In genomic region chr4:123446791-123447474, GRCh38 we compare ENCODE assay signal across 20 cellular contexts. TPM values are rescaled to one million over a fixed set of nuclear protein-coding genes. Genes with fewer than 3 reads are reported as not detected.
DNase-seq lines count a peak whose midpoint lies in the region; ATAC-seq and TF ChIP-seq lines count a peak whose summit lies in the region.
"Had no signal": no experiment of that assay in that cellular context is flagged by ENCODE, and none has a peak within 500 bp of the region (broad histone marks: within the 10 kb centered on the region; RNA-seq: fewer than 3 reads in every experiment).

No MANE protein-coding gene starts in this region.

- H3K79me2 ChIP-seq in GM23338 (replicated peaks; ENCODE audit: insufficient read depth) (no peaks in the 10 kb centered on the region), Loucy (ENCODE audit: insufficient read depth, low read length) (no peaks in the 10 kb centered on the region)

- DNase-seq in GM23338 (ENCODE audit: low spot score) (peak; percentile 8), NCI-H748 (lab: John Stamatoyannopoulos, UW; ENCODE audit: unreplicated experiment) (peak; percentile 77), immature natural killer cell (peak; percentile 25 to 28 (median 26)), epidermal melanocyte (ENCODE audit: insufficient read length, low spot score) (no peak), NOMO-1 (lab: John Stamatoyannopoulos, UW; ENCODE audit: unreplicated experiment in 2 of 2) (no peak)
- DNase-seq: activated CD4-positive, CD25-positive, alpha-beta regulatory T cell treated with anti-CD3 and anti-CD28 coated beads, Interleukin-2, amount 50 U/mL, for 72 hours; activated CD8-positive, alpha-beta memory T cell treated with anti-CD3 and anti-CD28 coated beads, Interleukin-2, amount 50 U/mL, for 4 hours; activated naive CD4-positive, alpha-beta T cell treated with anti-CD3 and anti-CD28 coated beads, Interleukin-2, amount 10 ng/mL, durations not matched to agents 7 days and 5 days; BE2C; esophagus squamous epithelium; NCI-H1694; NCI-H82; retina had no signal

- H3K9me2 ChIP-seq in GM23338 (ENCODE audit: insufficient read depth) (no peaks in the 10 kb centered on the region), Loucy (replicated peaks; ENCODE audit: low read depth, low read length) (no peaks in the 10 kb centered on the region)

- H3K4me1 ChIP-seq in GM23338 (ENCODE audit: insufficient read depth), result peaks cover 19% of the 10 kb centered on the region
- peaks cover 40% of the 10 kb centered on the region for H3K4me1 ChIP-seq in Loucy (ENCODE audit: insufficient read depth, low read length, poor library complexity, severe bottlenecking)
- H3K4me1 ChIP-seq: BE2C had no signal

- H3K9ac ChIP-seq in Loucy (ENCODE audit: low read depth, low read length, poor library complexity, severe bottlenecking), result no peak overlapping the region

- H3K36me3 Mint-ChIP-seq in GM23338 (ENCODE audit: low read depth) (peaks cover under 1% of the 10 kb centered on the region; the same call in 1 of the 3 replicates), immature natural killer cell (no peaks in the 10 kb centered on the region)
- H3K36me3 Mint-ChIP-seq: activated naive CD4-positive, alpha-beta T cell treated with anti-CD3 and anti-CD28 coated beads, Interleukin-2, amount 10 ng/mL, durations not matched to agents 7 days and 5 days; brain; memory B cell had no signal

- H3K27me3 Mint-ChIP-seq in GM23338 (ENCODE audit: insufficient read depth, low read depth, poor library complexity) (peaks cover 6% of the 10 kb centered on the region), immature natural killer cell (ENCODE audit: low read depth in 3 of 3) (peaks cover 2 to 7% (median 3%) of the 10 kb centered on the region in 3 donors)
- H3K27me3 Mint-ChIP-seq: activated naive CD4-positive, alpha-beta T cell treated with anti-CD3 and anti-CD28 coated beads, Interleukin-2, amount 10 ng/mL, durations not matched to agents 7 days and 5 days had no signal

- H3F3A ChIP-seq in GM23338 (replicated peaks; ENCODE audit: low read depth) (no peaks in the 10 kb centered on the region), Loucy (ENCODE audit: low read depth) (peaks cover 4% of the 10 kb centered on the region; the same call in 1 of the 2 replicates)

- no peaks in the 10 kb centered on the region for H3K9me3 ChIP-seq in Loucy (ENCODE audit: insufficient read depth, low read depth, low read length)
- H3K9me3 ChIP-seq: BE2C, esophagus squamous epithelium had no signal

- H3K9me3 Mint-ChIP-seq in GM23338 (no peaks in the 10 kb centered on the region), immature natural killer cell (no peaks in the 10 kb centered on the region)
- H3K9me3 Mint-ChIP-seq: activated naive CD4-positive, alpha-beta T cell treated with anti-CD3 and anti-CD28 coated beads, Interleukin-2, amount 10 ng/mL, durations not matched to agents 7 days and 5 days; dendritic cell treated with granulocyte-macrophage colony-stimulating factor and Interleukin-4, amounts not matched to agents 40 ng/mL and 50 ng/mL, for 4 days; memory B cell; T-helper 1 cell treated with Interleukin-12 subunit alpha and Interleukin-12 subunit beta and Interleukin-4 antibody, amounts not matched to agents 30 μg/mL and 1 μg/mL, for 36 hours had no signal

- no peak overlapping the region for H3K27ac ChIP-seq in GM23338 (ENCODE audit: low read depth)
- H3K27ac ChIP-seq: esophagus squamous epithelium had no signal

- H3K4me2 ChIP-seq in GM23338, result no peak overlapping the region
- H3K4me2 ChIP-seq in Loucy (ENCODE audit: low read depth, low read length, poor library complexity, severe bottlenecking), result peak overlapping the region; percentile 25

- H3K36me3 ChIP-seq in GM23338 (ENCODE audit: insufficient read depth) (no peaks in the 10 kb centered on the region), Loucy (ENCODE audit: insufficient read depth, low read length) (no peaks in the 10 kb centered on the region)
- H3K36me3 ChIP-seq: BE2C, esophagus squamous epithelium had no signal

- H3K27ac Mint-ChIP-seq in GM23338 (no peak overlapping the region), immature natural killer cell (peak overlapping the region in 1 of 6 donors; percentile 23)
- H3K27ac Mint-ChIP-seq: activated naive CD4-positive, alpha-beta T cell treated with anti-CD3 and anti-CD28 coated beads, Interleukin-2, amount 10 ng/mL, durations not matched to agents 7 days and 5 days; brain; dendritic cell treated with granulocyte-macrophage colony-stimulating factor and Interleukin-4, amounts not matched to agents 40 ng/mL and 50 ng/mL, for 4 days; memory B cell; T-helper 1 cell treated with Interleukin-12 subunit alpha and Interleukin-12 subunit beta and Interleukin-4 antibody, amounts not matched to agents 30 μg/mL and 1 μg/mL, for 36 hours had no signal

- no peak for ATAC-seq in GM23338
- ATAC-seq in GM21619 (IDR thresholded peaks at IDR 0.05; ENCODE audit: unreplicated experiment), result no peak
- ATAC-seq: Right ventricle myocardium inferior had no signal

- H3K4me3 ChIP-seq in GM23338 (no peak overlapping the region), Loucy (ENCODE audit: low read length, poor library complexity, severe bottlenecking) (no peak overlapping the region)
- H3K4me3 ChIP-seq: esophagus squamous epithelium had no signal

- no peak for TF ChIP-seq CTCF in GM23338 (conservative IDR thresholded peaks at IDR 0.05; ENCODE audit: low read depth in 2 of 2)
- TF ChIP-seq CTCF in Loucy (conservative IDR thresholded peaks at IDR 0.05; ENCODE audit: low read length), result no peak

- H3K27me3 ChIP-seq in GM23338 (ENCODE audit: insufficient read depth), result no peaks in the 10 kb centered on the region
- H3K27me3 ChIP-seq in Loucy (ENCODE audit: insufficient read depth, low read length, poor library complexity, severe bottlenecking), result no peaks in the 10 kb centered on the region
- H3K27me3 ChIP-seq: BE2C, esophagus squamous epithelium had no signal

- H3K4me3 Mint-ChIP-seq in GM23338 (no peak overlapping the region), immature natural killer cell (no peak overlapping the region)
- H3K4me3 Mint-ChIP-seq: activated naive CD4-positive, alpha-beta T cell treated with anti-CD3 and anti-CD28 coated beads, Interleukin-2, amount 10 ng/mL, durations not matched to agents 7 days and 5 days; brain; dendritic cell treated with granulocyte-macrophage colony-stimulating factor and Interleukin-4, amounts not matched to agents 40 ng/mL and 50 ng/mL, for 4 days; memory B cell; T-helper 1 cell treated with Interleukin-12 subunit alpha and Interleukin-12 subunit beta and Interleukin-4 antibody, amounts not matched to agents 30 μg/mL and 1 μg/mL, for 36 hours had no signal

- no peak overlapping the region for H2AFZ ChIP-seq in GM23338
- H2AFZ ChIP-seq in Loucy (ENCODE audit: low read length), result peak overlapping the region; percentile 25; the same call in 1 of the 2 replicates

- H4K20me1 ChIP-seq in GM23338 (replicated peaks; ENCODE audit: insufficient read depth) (no peaks in the 10 kb centered on the region), Loucy (ENCODE audit: insufficient read depth, low read length, poor library complexity, severe bottlenecking) (no peaks in the 10 kb centered on the region)

- H3K4me1 Mint-ChIP-seq in GM23338, result peaks cover 33% of the 10 kb centered on the region
- H3K4me1 Mint-ChIP-seq in immature natural killer cell, result peaks cover 34 to 43% of the 10 kb centered on the region in 2 donors

RNA-seq across cellular contexts. Expression of gene SPRY1, which starts 50.3 kb away (rescaled TPM):
- total RNA-seq in GM23338 (2014; rRNA removed; shearing (Covaris generic)), result 62.8 and 67.2 TPM in 2 replicates
- polyA plus RNA-seq in GM23338 (2016; fragmentation: Nextera tagmentation; extraction: Ambion mirVana) (103 and 110 TPM in 2 replicates), immature natural killer cell (1 to 10 TPM; 5.2 to 6.9 (median 6.0) TPM)

Comparison
In these comparisons a context has a peak if more than half of its experiments do, and no peak if none do; other contexts are left out.
1. DNase-seq: peak in GM23338 (single experiment), NCI-H748 (single experiment) and immature natural killer cell (3 of 3); none in epidermal melanocyte (single experiment) and NOMO-1 (0 of 2).
2. RNA of gene SPRY1, which starts 50.3 kb away (polyA plus RNA-seq): 103 to 110 TPM in GM23338; 5.2 to 6.9 TPM in immature natural killer cell; every median in the first group is over 10 times any median in the second.